ENCODE assay signal across 13 cellular contexts in genomic region chr15:62940359-62940754, GRCh38.
DNase-seq lines count a peak whose midpoint lies in the region; ATAC-seq and TF ChIP-seq lines count a peak whose summit lies in the region.
"Had no signal": no experiment of that assay in that cellular context is flagged by ENCODE, and none has a peak within 500 bp of the region (broad histone marks: within the 10 kb centered on the region; RNA-seq: fewer than 3 reads in every experiment).

No MANE protein-coding gene starts in this region.

- no peaks in the 10 kb centered on the region for H3K36me3 Mint-ChIP-seq in mesothelial cell of epicardium
- H3K36me3 Mint-ChIP-seq in endodermal cell (ENCODE audit: low read depth) = no peaks in the 10 kb centered on the region
- H3K36me3 Mint-ChIP-seq in activated T-cell treated with anti-CD3 and anti-CD28 coated beads, Interleukin-2, amount 50 U/mL, for 72 hours (ENCODE audit: insufficient read depth in 2 of 2) = no peaks in the 10 kb centered on the region

- H3K9me3 Mint-ChIP-seq in mesothelial cell of epicardium (no peaks in the 10 kb centered on the region), endodermal cell (no peaks in the 10 kb centered on the region)
- H3K9me3 Mint-ChIP-seq in activated T-cell treated with anti-CD3 and anti-CD28 coated beads, Interleukin-2, amount 50 U/mL, for 72 hours = no peaks in the 10 kb centered on the region
- H3K9me3 Mint-ChIP-seq: activated T-cell treated with anti-CD3 and anti-CD28 coated beads, Interleukin-2, amount 50 U/mL, for 24 hours had no signal

- H3K27ac ChIP-seq in PC-3 (ENCODE audit: low read length) (peak overlapping the region; percentile 36), cingulate gyrus (ENCODE audit: low read depth, low read length) (peak overlapping the region; percentile 67), temporal lobe (ENCODE audit: low read depth, low read length) (peak overlapping the region; percentile 70), endodermal cell (ENCODE audit: low read depth, low read length) (no peak overlapping the region)
- H3K27ac ChIP-seq: VCaP had no signal

- H3K4me1 ChIP-seq in PC-3 (ENCODE audit: insufficient read depth, low read length) (peaks cover 17% of the 10 kb centered on the region), endodermal cell (ENCODE audit: control insufficient read depth, insufficient read depth, low read length) (no peaks in the 10 kb centered on the region)
- H3K4me1 ChIP-seq: Caco-2, HAP-1 had no signal

- H3K27ac Mint-ChIP-seq in mesothelial cell of epicardium (peak overlapping the region; percentile 61), endodermal cell (no peak overlapping the region)
- no peak overlapping the region for H3K27ac Mint-ChIP-seq in activated T-cell treated with anti-CD3 and anti-CD28 coated beads, Interleukin-2, amount 50 U/mL, for 72 hours
- H3K27ac Mint-ChIP-seq: activated T-cell treated with anti-CD3 and anti-CD28 coated beads, Interleukin-2, amount 50 U/mL, for 24 hours; progenitor cell of endocrine pancreas had no signal

- no peak for TF ChIP-seq CTCF in PC-3 (conservative IDR thresholded peaks at IDR 0.05; ENCODE audit: low read depth, low read length)
- no peak for TF ChIP-seq CTCF in mesothelial cell of epicardium (IDR thresholded peaks at IDR 0.05; ENCODE audit: unreplicated experiment)
- no peak for TF ChIP-seq CTCF in endodermal cell (conservative IDR thresholded peaks at IDR 0.05)

- H3K4me2 ChIP-seq in PC-3 (ENCODE audit: low read length) = peak overlapping the region; percentile 52; the same call in 1 of the 2 replicates

- no TSS peak for BruUV-seq in PC-3 (replicated peaks; lab: Mats Ljungman, UMichigan)

- intact Hi-C loops in PC-3 (cut with micrococcal nuclease) = no loop called here

- ATAC-seq in PC-3 (peak; percentile 21), HG03520 (IDR thresholded peaks at IDR 0.05; ENCODE audit: unreplicated experiment) (no peak)
- no peak for ATAC-seq in activated T-cell treated with anti-CD3 and anti-CD28 coated beads, Interleukin-2, amount 50 U/mL, for 72 hours (replicated peaks in 1 of 2)

- POLR2A ChIA-PET in PC-3 (lab: Charles Lee; ENCODE audit: unreplicated experiment) = no interaction called here

- H3K27me3 Mint-ChIP-seq in mesothelial cell of epicardium (ENCODE audit: low read depth) (no peaks in the 10 kb centered on the region), endodermal cell (ENCODE audit: insufficient read depth) (peaks cover 5% of the 10 kb centered on the region)
- H3K27me3 Mint-ChIP-seq in activated T-cell treated with anti-CD3 and anti-CD28 coated beads, Interleukin-2, amount 50 U/mL, for 72 hours (ENCODE audit: low read depth) = peaks cover 55% of the 10 kb centered on the region

- peak overlapping the region; percentile 58; the same call in 1 of the 2 replicates for H2AFZ ChIP-seq in PC-3 (ENCODE audit: low read length)

- H3F3A ChIP-seq in PC-3 (ENCODE audit: low read length, unreplicated experiment) = no peaks in the 10 kb centered on the region

- CTCF ChIA-PET in PC-3 (lab: Charles Lee) = no interaction called here

- DNase-seq in PC-3 (no peak), mesothelial cell of epicardium (ENCODE audit: low spot score in 2 of 2, unreplicated experiment in 2 of 2) (no peak), Kasumi-1 (lab: John Stamatoyannopoulos, UW) (no peak), endodermal cell (no peak)
- no peak for DNase-seq in activated T-cell treated with anti-CD3 and anti-CD28 coated beads, Interleukin-2, amount 50 U/mL, for 72 hours
- DNase-seq: activated T-cell treated with anti-CD3 and anti-CD28 coated beads, Interleukin-2, amount 50 U/mL, for 24 hours; Caco-2 had no signal

- H3K4me1 Mint-ChIP-seq in mesothelial cell of epicardium = peaks cover 20% of the 10 kb centered on the region
- H3K4me1 Mint-ChIP-seq in endodermal cell = peaks cover 5% of the 10 kb centered on the region
- H3K4me1 Mint-ChIP-seq in activated T-cell treated with anti-CD3 and anti-CD28 coated beads, Interleukin-2, amount 50 U/mL, for 72 hours (ENCODE audit: low read depth) = peaks cover 22% of the 10 kb centered on the region

- H3K9ac ChIP-seq in PC-3 (ENCODE audit: low read length) = no peak overlapping the region
- H3K9ac ChIP-seq in endodermal cell (ENCODE audit: extremely low read depth, low read length, poor library complexity, severe bottlenecking) = no peak overlapping the region

- H4K20me1 ChIP-seq in PC-3 (ENCODE audit: low read length) = no peaks in the 10 kb centered on the region

- H3K27me3 ChIP-seq in PC-3 (ENCODE audit: low read length) = no peaks in the 10 kb centered on the region
- H3K27me3 ChIP-seq in endodermal cell (ENCODE audit: control insufficient read depth, insufficient read depth, low read length, poor library complexity, severe bottlenecking) = no peaks in the 10 kb centered on the region

- H3K9me2 ChIP-seq in PC-3 (replicated peaks; ENCODE audit: low read length) = no peaks in the 10 kb centered on the region

- 79 to 84% methylated on average over 2 of the region's 2 CpGs for WGBS in endodermal cell (ENCODE audit: insufficient coverage in 1 of 2, insufficient read length in 1 of 2), 2 experiments

- H3K9me3 ChIP-seq in PC-3 (ENCODE audit: low read length) = no peaks in the 10 kb centered on the region
- H3K9me3 ChIP-seq in endodermal cell (ENCODE audit: control insufficient read depth, low read length) = no peaks in the 10 kb centered on the region
- H3K9me3 ChIP-seq: Caco-2, HAP-1 had no signal

- H3K79me2 ChIP-seq in PC-3 (ENCODE audit: low read length) = no peaks in the 10 kb centered on the region

- H3K4me3 ChIP-seq in PC-3 (ENCODE audit: low read length) (no peak overlapping the region), endodermal cell (ENCODE audit: low read length) (no peak overlapping the region)
- H3K4me3 ChIP-seq: HAP-1 had no signal

- no peak overlapping the region for H3K4me3 Mint-ChIP-seq in mesothelial cell of epicardium
- no peak overlapping the region for H3K4me3 Mint-ChIP-seq in endodermal cell
- no peak overlapping the region for H3K4me3 Mint-ChIP-seq in activated T-cell treated with anti-CD3 and anti-CD28 coated beads, Interleukin-2, amount 50 U/mL, for 72 hours
- H3K4me3 Mint-ChIP-seq: activated T-cell treated with anti-CD3 and anti-CD28 coated beads, Interleukin-2, amount 50 U/mL, for 24 hours had no signal

- no peaks in the 10 kb centered on the region for H3K36me3 ChIP-seq in PC-3 (ENCODE audit: low read depth, low read length)
- no peaks in the 10 kb centered on the region for H3K36me3 ChIP-seq in endodermal cell (ENCODE audit: control insufficient read depth, insufficient read depth, low read length)
- H3K36me3 ChIP-seq: HAP-1 had no signal
